In genomic region chr6:158361961-158362634, GRCh38 we compare ENCODE assay signal across 16 cellular contexts. TPM values are rescaled to one million over a fixed set of nuclear protein-coding genes. Genes with fewer than 3 reads are reported as not detected.
DNase-seq lines count a peak whose midpoint lies in the region; ATAC-seq, FAIRE-seq and TF ChIP-seq lines count a peak whose summit lies in the region.
"Had no signal": no experiment of that assay in that cellular context is flagged by ENCODE, and none has a peak within 500 bp of the region (broad histone marks: within the 10 kb centered on the region; RNA-seq: fewer than 3 reads in every experiment).

No MANE protein-coding gene starts in this region.

- peaks cover 3% of the 10 kb centered on the region; the same call in 1 of the 3 replicates for H3K79me2 ChIP-seq in K562 (ENCODE audit: control insufficient read depth, insufficient read depth, low read length)

- intact Hi-C loops in K562 (cut with micrococcal nuclease): loop anchor here (10.0 kb wide), 1 partner anchor 127 kb away; no protein-coding TSS in a partner anchor

- no peak overlapping the region for H3K4me3 Mint-ChIP-seq in stimulated activated memory B cell treated with anti-CD40 and anti-IgM and Interleukin-4, amounts not matched to agents 10 μg/mL and 1 μg/mL and 100 μg/mL, for 72 hours
- H3K4me3 Mint-ChIP-seq: CD4-positive, CD25-positive, alpha-beta regulatory T cell had no signal

- H3K4me3 ChIP-seq in HEK293 (ENCODE audit: low read depth, low read length): no peak overlapping the region
- H3K4me3 ChIP-seq in K562: no peak overlapping the region
- H3K4me3 ChIP-seq: gastroesophageal sphincter, mucosa of descending colon, pancreas, SJSA1, thoracic aorta had no signal

- no peaks in the 10 kb centered on the region for H3K27me3 Mint-ChIP-seq in stimulated activated memory B cell treated with anti-CD40 and anti-IgM and Interleukin-4, amounts not matched to agents 10 μg/mL and 1 μg/mL and 100 μg/mL, for 72 hours
- H3K27me3 Mint-ChIP-seq: CD4-positive, CD25-positive, alpha-beta regulatory T cell had no signal

- in situ Hi-C loops in K562 (cut with MboI): no loop called here

- TF ChIP-seq RAD21 in K562 (CRISPR knock-in tag; conservative IDR thresholded peaks at IDR 0.05 in 1 of 2, IDR thresholded peaks at IDR 0.05 in 1 of 2): no peak

- no peak for TF ChIP-seq CTCF in HEK293 (tag by site-specific recombination; IDR thresholded peaks at IDR 0.05)
- no peak for TF ChIP-seq CTCF in K562 (IDR thresholded peaks at IDR 0.05 in 2 of 3, conservative IDR thresholded peaks at IDR 0.05 in 1 of 3; ENCODE audit: insufficient read depth in 2 of 3, low read depth in 1 of 3, low read length in 3 of 3)

- H3K27ac Mint-ChIP-seq in stimulated activated memory B cell treated with anti-CD40 and anti-IgM and Interleukin-4, amounts not matched to agents 10 μg/mL and 1 μg/mL and 100 μg/mL, for 72 hours: no peak overlapping the region
- H3K27ac Mint-ChIP-seq: CD4-positive, CD25-positive, alpha-beta regulatory T cell had no signal

- H3K27ac ChIP-seq in HEK293 (ENCODE audit: extremely low read depth, low read depth, low read length): no peak overlapping the region
- no peak overlapping the region for H3K27ac ChIP-seq in K562 (ENCODE audit: extremely low read depth, low read depth, low read length)
- H3K27ac ChIP-seq: gastroesophageal sphincter, pancreas, SJSA1, thoracic aorta had no signal

- H4K20me1 ChIP-seq in K562 (replicated peaks; ENCODE audit: control insufficient read depth, insufficient read depth, low read length): no peaks in the 10 kb centered on the region

- CTCF ChIA-PET in HEK293 (lab: Yijun Ruan, JAX): interaction anchor here (0.7 to 1.1 kb wide), 3 partner anchors 11 to 141 kb away, joined by 3 to 5 read pairs (median 3); no protein-coding TSS in a partner anchor
- CTCF ChIA-PET in K562 (lab: Yijun Ruan, JAX; ENCODE audit: low intra/inter-chr PET ratio): no interaction called here

- DNase-seq in K562 (ENCODE audit: extremely low read depth in 1 of 4, low spot score in 3 of 4): no peak
- peak; percentile 10 for DNase-seq in hepatic stellate cell (ENCODE audit: low spot score)
- peak; percentile 72 for DNase-seq in stromal cell of bone marrow (ENCODE audit: low read depth)
- no peak for DNase-seq in HuH-7 (ENCODE audit: low spot score)
- DNase-seq: activated CD4-positive, alpha-beta T cell treated with anti-CD3 and anti-CD28 coated beads, Interleukin-2, amount 50 U/mL, for 48 hours; CD4-positive, CD25-positive, alpha-beta regulatory T cell; mucosa of descending colon; NCI-H1092; pancreas had no signal

- H3K9me1 ChIP-seq in K562 (ENCODE audit: control insufficient read depth, insufficient read depth, low read length): no peaks in the 10 kb centered on the region

- H3K4me1 Mint-ChIP-seq in stimulated activated memory B cell treated with anti-CD40 and anti-IgM and Interleukin-4, amounts not matched to agents 10 μg/mL and 1 μg/mL and 100 μg/mL, for 72 hours: peaks cover 36% of the 10 kb centered on the region

- WGBS in K562 (ENCODE audit: insufficient coverage, low coverage, missing lambda C conversion rate): 88% methylated on average over 4 of the region's 4 CpGs

- ATAC-seq in K562 (no peak), SK-N-SH treated with all-trans-retinoic acid at 6 μM for 48 hours (no peak)
- no peak for ATAC-seq in stimulated activated memory B cell treated with anti-CD40 and anti-IgM and Interleukin-4, amounts not matched to agents 10 μg/mL and 1 μg/mL and 100 μg/mL, for 72 hours
- ATAC-seq: gastroesophageal sphincter, mucosa of descending colon, pancreas had no signal

- H3K27me3 ChIP-seq in K562 (ENCODE audit: control insufficient read depth in 2 of 2, insufficient read depth in 2 of 2, low read length in 2 of 2): no peaks in the 10 kb centered on the region
- H3K27me3 ChIP-seq: gastroesophageal sphincter, pancreas, SJSA1 had no signal

- peaks cover 3% of the 10 kb centered on the region for H3K9me3 Mint-ChIP-seq in stimulated activated memory B cell treated with anti-CD40 and anti-IgM and Interleukin-4, amounts not matched to agents 10 μg/mL and 1 μg/mL and 100 μg/mL, for 72 hours
- H3K9me3 Mint-ChIP-seq: CD4-positive, CD25-positive, alpha-beta regulatory T cell had no signal

- no peak overlapping the region for H3K4me2 ChIP-seq in K562 (ENCODE audit: insufficient read depth, low read length)

- H3K4me1 ChIP-seq in HEK293 (ENCODE audit: control insufficient read depth, insufficient read depth, low read length) (no peaks in the 10 kb centered on the region), K562 (replicated peaks in 1 of 2; ENCODE audit: control insufficient read depth in 2 of 2, insufficient read depth in 2 of 2, low read length in 2 of 2) (peaks cover 0 to 10% of the 10 kb centered on the region in 2 experiments; a peak in 3 of 5 replicates)

- H3K9ac ChIP-seq in K562 (ENCODE audit: insufficient read depth in 1 of 2, low read depth in 2 of 2, low read length in 2 of 2): no peak overlapping the region

- H3K36me3 Mint-ChIP-seq in stimulated activated memory B cell treated with anti-CD40 and anti-IgM and Interleukin-4, amounts not matched to agents 10 μg/mL and 1 μg/mL and 100 μg/mL, for 72 hours: peaks cover 14% of the 10 kb centered on the region

- TF ChIP-seq EP300 in K562 (IDR thresholded peaks at IDR 0.05; ENCODE audit: low read length): no peak

- no peak for TF ChIP-seq POLR2A in K562 (conservative IDR thresholded peaks at IDR 0.05)

- no peak for FAIRE-seq in K562 (lab: Jason Lieb, UNC)
- FAIRE-seq: islet of Langerhans, pancreas had no signal

- H3K9me3 ChIP-seq in HEK293 (ENCODE audit: control insufficient read depth, insufficient read depth, low read depth, low read length) (no peaks in the 10 kb centered on the region), K562 (replicated peaks; ENCODE audit: control insufficient read depth, insufficient read depth, low read depth, low read length) (no peaks in the 10 kb centered on the region)
- H3K9me3 ChIP-seq: gastroesophageal sphincter, mucosa of descending colon, pancreas, thoracic aorta had no signal

- no TSS peak for BruUV-seq in K562 (replicated peaks; lab: Mats Ljungman, UMichigan)

- POLR2A ChIA-PET in HEK293 (lab: Yijun Ruan, JAX) (no interaction called here), K562 (lab: Yijun Ruan, JAX) (interaction anchor here (0.7 to 1.3 kb wide), 2 partner anchors 18 to 208 kb away, joined by 3 read pairs; no protein-coding TSS in a partner anchor)

- H3K36me3 ChIP-seq in HEK293 (ENCODE audit: control insufficient read depth in 2 of 2, insufficient read depth in 1 of 2, low read length in 2 of 2): no peaks in the 10 kb centered on the region; a peak in 1 of 3 replicates
- H3K36me3 ChIP-seq in K562 (ENCODE audit: control insufficient read depth, insufficient read depth, low read length): no peaks in the 10 kb centered on the region
- H3K36me3 ChIP-seq: gastroesophageal sphincter, pancreas, SJSA1, thoracic aorta had no signal

- no peak overlapping the region for H2AFZ ChIP-seq in K562 (ENCODE audit: low read depth, low read length)

TF ChIP-seq in HEK293, 187 proteins besides CTCF, POLR2A, EP300 and RAD21 (continues in another document):
- no peak for TF ChIP-seq PRDM1 (tag by site-specific recombination; IDR thresholded peaks at IDR 0.05)
- no peak for TF ChIP-seq ZNF426 (tag by site-specific recombination; IDR thresholded peaks at IDR 0.05)
- no peak for TF ChIP-seq TRIM28 (IDR thresholded peaks at IDR 0.05; ENCODE audit: borderline replicate concordance, low read length)
- no peak for TF ChIP-seq KLF9 (tag by site-specific recombination; IDR thresholded peaks at IDR 0.05; ENCODE audit: low read depth)
- TF ChIP-seq ZNF121 (tag by site-specific recombination; IDR thresholded peaks at IDR 0.05): 0 out of 2 replicates have a peak, but pooled peaks have one; percentile 27
- TF ChIP-seq ZNF2 (tag by site-specific recombination; IDR thresholded peaks at IDR 0.05): no peak

TF ChIP-seq in SK-N-SH treated with all-trans-retinoic acid at 6 μM for 48 hours, 23 proteins besides CTCF, POLR2A, EP300 and RAD21:
- TF ChIP-seq ZFP30 (CRISPR knock-in tag; IDR thresholded peaks at IDR 0.05) (no peak), GLIS3 (CRISPR knock-in tag; IDR thresholded peaks at IDR 0.05) (no peak)
- TF ChIP-seq, protein P1, sequence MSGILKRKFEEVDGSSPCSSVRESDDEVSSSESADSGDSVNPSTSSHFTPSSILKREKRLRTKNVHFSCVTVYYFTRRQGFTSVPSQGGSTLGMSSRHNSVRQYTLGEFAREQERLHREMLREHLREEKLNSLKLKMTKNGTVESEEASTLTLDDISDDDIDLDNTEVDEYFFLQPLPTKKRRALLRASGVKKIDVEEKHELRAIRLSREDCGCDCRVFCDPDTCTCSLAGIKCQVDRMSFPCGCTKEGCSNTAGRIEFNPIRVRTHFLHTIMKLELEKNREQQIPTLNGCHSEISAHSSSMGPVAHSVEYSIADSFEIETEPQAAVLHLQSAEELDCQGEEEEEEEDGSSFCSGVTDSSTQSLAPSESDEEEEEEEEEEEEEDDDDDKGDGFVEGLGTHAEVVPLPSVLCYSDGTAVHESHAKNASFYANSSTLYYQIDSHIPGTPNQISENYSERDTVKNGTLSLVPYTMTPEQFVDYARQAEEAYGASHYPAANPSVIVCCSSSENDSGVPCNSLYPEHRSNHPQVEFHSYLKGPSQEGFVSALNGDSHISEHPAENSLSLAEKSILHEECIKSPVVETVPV (CRISPR knock-in tag; IDR thresholded peaks at IDR 0.05): no peak

RNA-seq across cellular contexts. Expression of gene TULP4, which starts 49.8 kb away (rescaled TPM):
- total RNA-seq in K562 (2011; cell fraction: chromatin; rRNA removed; ENCODE audit: low replicate concordance): 55.8 and 138 TPM in 2 replicates
- total RNA-seq in K562 (2011; cell fraction: nucleolus; rRNA removed): 31.7 and 40.0 TPM in 2 replicates
- total RNA-seq in K562 (2011; cell fraction: nucleoplasm; rRNA removed): 43.3 and 43.6 TPM in 2 replicates
- total RNA-seq in K562 (2014; rRNA removed): 33.3 and 33.8 TPM in 2 replicates
- total RNA-seq in K562 (2014; rRNA removed; fragmentation: Illumina TruSeq; extraction: Trizol): 50.4 and 52.4 TPM in 2 replicates
- 43.7 and 48.8 TPM in 2 replicates for total RNA-seq in K562 (2015; rRNA removed; fragmentation: Illumina TruSeq; extraction: Trizol)
- total RNA-seq in K562 (2021): 42.5 and 46.9 TPM in 2 replicates
- polyA plus RNA-seq in K562 (2011; rRNA removed): 8.7 and 9.4 TPM in 2 replicates
- polyA plus RNA-seq in K562 (2011; cell fraction: cytosol; rRNA removed): 6.3 and 7.4 TPM in 2 replicates
- 9.1 and 13.4 TPM in 2 replicates for polyA plus RNA-seq in K562 (2011; cell fraction: nucleus; rRNA removed)
- polyA plus RNA-seq in K562 (2012): 5.3 and 6.3 TPM in 2 replicates
- 8.0 and 8.4 TPM in 2 replicates for polyA plus RNA-seq in K562 (2014; fragmentation: Illumina TruSeq; extraction: Trizol)
- polyA plus RNA-seq in K562 (2014; fragmentation: Nextera tagmentation; extraction: Ambion mirVana): 1 to 10 TPM; 1.2 to 4.2 TPM
- 7.4 and 11.0 TPM in 2 replicates for polyA plus RNA-seq in K562 (2014; rRNA removed)
- polyA minus RNA-seq in K562 (2011; rRNA and poly(A)+ RNA removed): 95.3 and 111 TPM in 2 replicates
- polyA minus RNA-seq in K562 (2011; cell fraction: cytosol; rRNA and poly(A)+ RNA removed): 43.8 and 48.1 TPM in 2 replicates
- polyA minus RNA-seq in K562 (2011; cell fraction: nucleus; rRNA and poly(A)+ RNA removed): 31.8 and 41.5 TPM in 2 replicates

Comparison
In these comparisons a context has a peak if more than half of its experiments do, and no peak if none do; other contexts are left out.
1. DNase-seq: peak in hepatic stellate cell (single experiment) and stromal cell of bone marrow (single experiment); none in K562 (0 of 4) and HuH-7 (single experiment).
2. Of the 44 proteins assayed by ChIP-seq in both K562 and HEK293: peak only in K562: none; only in HEK293: none; in both: ZNF121; in neither: 43.